ENCODE assay signal across 8 cellular contexts in the genomic region with DNA sequence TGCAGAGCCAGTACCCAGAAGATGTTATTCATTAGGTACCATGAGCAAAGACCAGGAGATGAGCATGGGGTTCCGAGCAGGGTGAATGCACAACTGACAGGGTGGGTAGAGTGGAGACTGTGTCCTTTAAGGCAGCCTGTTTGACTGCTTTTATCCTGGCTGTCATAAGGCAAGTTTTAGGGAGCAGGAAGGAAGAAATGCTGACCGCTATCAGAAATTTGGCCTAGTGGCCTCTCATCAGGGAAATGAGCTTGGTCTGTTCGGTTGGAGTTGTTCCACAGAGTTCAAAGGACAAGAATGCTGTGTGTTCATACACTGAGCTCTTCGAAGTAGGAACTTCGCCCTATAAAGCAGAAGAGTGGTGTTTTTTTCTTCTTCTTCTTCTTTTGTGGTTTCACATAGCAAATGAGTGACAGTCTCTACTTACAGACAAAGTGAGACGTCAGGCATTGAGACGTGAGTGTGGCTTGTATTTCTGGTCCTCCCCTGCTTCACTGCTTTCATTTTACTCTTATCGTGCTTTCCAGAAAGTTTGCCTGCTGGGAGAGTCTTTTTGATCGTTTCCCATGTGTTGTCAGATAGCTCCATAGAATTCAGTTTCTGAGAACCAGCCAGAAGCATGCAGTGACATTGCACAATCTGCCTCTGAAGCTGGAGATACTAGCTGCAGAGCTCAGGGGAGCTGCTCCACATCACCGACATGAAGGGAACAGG. TPM values are rescaled to one million over a fixed set of nuclear protein-coding genes. Genes with fewer than 3 reads are reported as not detected.
DNase-seq lines count a peak whose midpoint lies in the region; ATAC-seq and TF ChIP-seq lines count a peak whose summit lies in the region.

A gene with protein sequence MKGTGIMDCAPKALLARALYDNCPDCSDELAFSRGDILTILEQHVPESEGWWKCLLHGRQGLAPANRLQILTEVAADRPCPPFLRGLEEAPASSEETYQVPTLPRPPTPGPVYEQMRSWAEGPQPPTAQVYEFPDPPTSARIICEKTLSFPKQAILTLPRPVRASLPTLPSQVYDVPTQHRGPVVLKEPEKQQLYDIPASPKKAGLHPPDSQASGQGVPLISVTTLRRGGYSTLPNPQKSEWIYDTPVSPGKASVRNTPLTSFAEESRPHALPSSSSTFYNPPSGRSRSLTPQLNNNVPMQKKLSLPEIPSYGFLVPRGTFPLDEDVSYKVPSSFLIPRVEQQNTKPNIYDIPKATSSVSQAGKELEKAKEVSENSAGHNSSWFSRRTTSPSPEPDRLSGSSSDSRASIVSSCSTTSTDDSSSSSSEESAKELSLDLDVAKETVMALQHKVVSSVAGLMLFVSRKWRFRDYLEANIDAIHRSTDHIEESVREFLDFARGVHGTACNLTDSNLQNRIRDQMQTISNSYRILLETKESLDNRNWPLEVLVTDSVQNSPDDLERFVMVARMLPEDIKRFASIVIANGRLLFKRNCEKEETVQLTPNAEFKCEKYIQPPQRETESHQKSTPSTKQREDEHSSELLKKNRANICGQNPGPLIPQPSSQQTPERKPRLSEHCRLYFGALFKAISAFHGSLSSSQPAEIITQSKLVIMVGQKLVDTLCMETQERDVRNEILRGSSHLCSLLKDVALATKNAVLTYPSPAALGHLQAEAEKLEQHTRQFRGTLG (plus strand): TSS at position 502 of the 714 bp plus-strand sequence. CDS start 199 bp downstream, at position 701.

- WGBS in SK-N-SH (ENCODE audit: low lambda C conversion rate) = 91% methylated on average over 10 of the region's 10 CpGs

- TF ChIP-seq EP300 in SK-N-SH (IDR thresholded peaks at IDR 0.05; ENCODE audit: borderline replicate concordance in 1 of 2, low read depth in 1 of 2, low read length in 1 of 2) = no peak

- POLR2A ChIA-PET in SK-N-SH (lab: Yijun Ruan, JAX) = no interaction called here

- TF ChIP-seq CTCF in CD14-positive monocyte (IDR thresholded peaks at IDR 0.05) (no peak), RWPE2 (IDR thresholded peaks at IDR 0.05; ENCODE audit: poor library complexity, severe bottlenecking) (no peak), nephron progenitor cell (IDR thresholded peaks at IDR 0.05) (no peak), SK-N-SH (IDR thresholded peaks at IDR 0.05) (no peak)

- no peaks in the 10 kb centered on the region for H3K4me1 ChIP-seq in RWPE2 (ENCODE audit: insufficient read depth, poor library complexity, severe bottlenecking)
- no peaks in the 10 kb centered on the region for H3K4me1 ChIP-seq in SK-N-SH (ENCODE audit: control insufficient read depth in 1 of 2, insufficient read depth in 2 of 2, low read depth in 1 of 2, low read length in 1 of 2)

- H3K9me3 Mint-ChIP-seq in CD14-positive monocyte = peaks cover 0 to 4% (median 0%) of the 10 kb centered on the region in 7 donors
- no peaks in the 10 kb centered on the region for H3K9me3 Mint-ChIP-seq in nephron progenitor cell

- H3K4me3 Mint-ChIP-seq in CD14-positive monocyte (peak within 1 kb of the TSS; percentile 83 to 90), nephron progenitor cell (no peak within 1 kb of the TSS)

- TF ChIP-seq RAD21 in SK-N-SH (IDR thresholded peaks at IDR 0.05; ENCODE audit: low read length) = no peak

- H3K9me3 ChIP-seq in RWPE2 (ENCODE audit: severe bottlenecking) = no peaks in the 10 kb centered on the region
- H3K9me3 ChIP-seq in SK-N-SH = no peaks in the 10 kb centered on the region

- H3K4me3 ChIP-seq in RWPE2 (ENCODE audit: severe bottlenecking) = no peak within 1 kb of the TSS
- H3K4me3 ChIP-seq in SK-N-SH (ENCODE audit: low read depth in 2 of 2, low read length in 1 of 2) = no peak within 1 kb of the TSS

- no peak within 1 kb of the TSS for H3K4me2 ChIP-seq in SK-N-SH

- H2AFZ ChIP-seq in SK-N-SH (ENCODE audit: low read depth) = no peak within 1 kb of the TSS

- no peak within 1 kb of the TSS for H3K9ac ChIP-seq in SK-N-SH

- peaks cover 57% of the 10 kb centered on the region for H3K4me1 Mint-ChIP-seq in CD14-positive monocyte
- H3K4me1 Mint-ChIP-seq in nephron progenitor cell = no peaks in the 10 kb centered on the region

- H3K36me3 Mint-ChIP-seq in CD14-positive monocyte (peaks cover 21 to 35% of the 10 kb centered on the region in 2 donors), nephron progenitor cell (ENCODE audit: low read depth) (peaks cover 30% of the 10 kb centered on the region)

- CTCF ChIA-PET in SK-N-SH (lab: Yijun Ruan, JAX) = interaction anchor here (0.6 kb wide), 1 partner anchor 11 kb away, joined by 3 read pairs; no protein-coding TSS in a partner anchor

- H4K20me1 ChIP-seq in SK-N-SH (ENCODE audit: insufficient read depth) = no peaks in the 10 kb centered on the region

- H3K27me3 Mint-ChIP-seq in CD14-positive monocyte (ENCODE audit: low read depth in 3 of 3) (peaks cover 0 to 4% (median 0%) of the 10 kb centered on the region in 3 donors), nephron progenitor cell (ENCODE audit: low read depth, poor library complexity) (peaks cover 4% of the 10 kb centered on the region)

- H3K36me3 ChIP-seq in RWPE2 (ENCODE audit: low read depth) = peaks cover 12% of the 10 kb centered on the region
- H3K36me3 ChIP-seq in SK-N-SH (replicated peaks in 1 of 2; ENCODE audit: control insufficient read depth in 1 of 2, insufficient read depth in 2 of 2, low read length in 1 of 2) = peaks cover 7% of the 10 kb centered on the region in 2 experiments

- H3K27me3 ChIP-seq in RWPE2 (ENCODE audit: insufficient read depth, poor library complexity, severe bottlenecking) (no peaks in the 10 kb centered on the region), SK-N-SH (ENCODE audit: insufficient read depth) (no peaks in the 10 kb centered on the region)

- DNase-seq in CD14-positive monocyte (ENCODE audit: low spot score) (no peak), RWPE2 (ENCODE audit: low spot score) (no peak), nephron progenitor cell (no peak), NCI-H2029 (lab: John Stamatoyannopoulos, UW) (no peak), middle frontal gyrus (ENCODE audit: extremely low spot score, low spot score) (no peak), SK-N-SH (no peak)
- peak; percentile 6 for DNase-seq in effector CD8-positive, alpha-beta T cell (lab: John Stamatoyannopoulos, UW)

- H3K27ac Mint-ChIP-seq in CD14-positive monocyte (peak within 1 kb of the TSS; percentile 96 to 99 (median 98)), nephron progenitor cell (peak within 1 kb of the TSS; percentile 62)

- no peaks in the 10 kb centered on the region for H3F3A ChIP-seq in SK-N-SH (replicated peaks; ENCODE audit: insufficient read depth)

- H3K79me2 ChIP-seq in SK-N-SH (ENCODE audit: insufficient read depth) = no peaks in the 10 kb centered on the region

- H3K27ac ChIP-seq in RWPE2 (ENCODE audit: poor library complexity, severe bottlenecking) (no peak within 1 kb of the TSS), SK-N-SH (ENCODE audit: low read depth in 2 of 2, low read length in 1 of 2) (no peak within 1 kb of the TSS)

- H3K9me2 ChIP-seq in SK-N-SH = no peaks in the 10 kb centered on the region

- intact Hi-C loops in CD14-positive monocyte (cut with micrococcal nuclease) = no loop called here

- ATAC-seq in GM21526 (IDR thresholded peaks at IDR 0.05; ENCODE audit: low FRiP score, unreplicated experiment) (peak; percentile 49), RWPE2 (ENCODE audit: low read depth) (peak; percentile 24; the same call in 2 of the 3 replicates)

TF ChIP-seq in SK-N-SH, 30 proteins besides CTCF, POLR2A, EP300 and RAD21 (continues in another document):
- TF ChIP-seq JUND (IDR thresholded peaks at IDR 0.05) (no peak), MXI1 (IDR thresholded peaks at IDR 0.05; ENCODE audit: low read depth, low read length) (no peak), EZH2phosphoT487 (IDR thresholded peaks at IDR 0.05; ENCODE audit: borderline replicate concordance, low read depth) (no peak), FOXJ3 (CRISPR knock-in tag; IDR thresholded peaks at IDR 0.05) (no peak), RXRA (IDR thresholded peaks at IDR 0.05; ENCODE audit: borderline replicate concordance, low read depth) (no peak)
- TF ChIP-seq, protein P1, sequence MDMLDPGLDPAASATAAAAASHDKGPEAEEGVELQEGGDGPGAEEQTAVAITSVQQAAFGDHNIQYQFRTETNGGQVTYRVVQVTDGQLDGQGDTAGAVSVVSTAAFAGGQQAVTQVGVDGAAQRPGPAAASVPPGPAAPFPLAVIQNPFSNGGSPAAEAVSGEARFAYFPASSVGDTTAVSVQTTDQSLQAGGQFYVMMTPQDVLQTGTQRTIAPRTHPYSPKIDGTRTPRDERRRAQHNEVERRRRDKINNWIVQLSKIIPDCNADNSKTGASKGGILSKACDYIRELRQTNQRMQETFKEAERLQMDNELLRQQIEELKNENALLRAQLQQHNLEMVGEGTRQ (IDR thresholded peaks at IDR 0.05; ENCODE audit: borderline replicate concordance, low read depth, low read length) = no peak
- TF ChIP-seq, protein P2, sequence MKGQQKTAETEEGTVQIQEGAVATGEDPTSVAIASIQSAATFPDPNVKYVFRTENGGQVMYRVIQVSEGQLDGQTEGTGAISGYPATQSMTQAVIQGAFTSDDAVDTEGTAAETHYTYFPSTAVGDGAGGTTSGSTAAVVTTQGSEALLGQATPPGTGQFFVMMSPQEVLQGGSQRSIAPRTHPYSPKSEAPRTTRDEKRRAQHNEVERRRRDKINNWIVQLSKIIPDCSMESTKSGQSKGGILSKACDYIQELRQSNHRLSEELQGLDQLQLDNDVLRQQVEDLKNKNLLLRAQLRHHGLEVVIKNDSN (IDR thresholded peaks at IDR 0.05; ENCODE audit: borderline replicate concordance, low read depth) = no peak
- TF ChIP-seq, protein P3, sequence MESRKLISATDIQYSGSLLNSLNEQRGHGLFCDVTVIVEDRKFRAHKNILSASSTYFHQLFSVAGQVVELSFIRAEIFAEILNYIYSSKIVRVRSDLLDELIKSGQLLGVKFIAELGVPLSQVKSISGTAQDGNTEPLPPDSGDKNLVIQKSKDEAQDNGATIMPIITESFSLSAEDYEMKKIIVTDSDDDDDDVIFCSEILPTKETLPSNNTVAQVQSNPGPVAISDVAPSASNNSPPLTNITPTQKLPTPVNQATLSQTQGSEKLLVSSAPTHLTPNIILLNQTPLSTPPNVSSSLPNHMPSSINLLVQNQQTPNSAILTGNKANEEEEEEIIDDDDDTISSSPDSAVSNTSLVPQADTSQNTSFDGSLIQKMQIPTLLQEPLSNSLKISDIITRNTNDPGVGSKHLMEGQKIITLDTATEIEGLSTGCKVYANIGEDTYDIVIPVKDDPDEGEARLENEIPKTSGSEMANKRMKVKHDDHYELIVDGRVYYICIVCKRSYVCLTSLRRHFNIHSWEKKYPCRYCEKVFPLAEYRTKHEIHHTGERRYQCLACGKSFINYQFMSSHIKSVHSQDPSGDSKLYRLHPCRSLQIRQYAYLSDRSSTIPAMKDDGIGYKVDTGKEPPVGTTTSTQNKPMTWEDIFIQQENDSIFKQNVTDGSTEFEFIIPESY (IDR thresholded peaks at IDR 0.05; ENCODE audit: borderline replicate concordance, low read depth) = no peak

RNA-seq across cellular contexts. Expression of the gene that starts here (rescaled TPM):
- polyA plus RNA-seq in CD14-positive monocyte (1 to 10 TPM; 1.9 to 6.1 TPM), SK-N-SH (2012; rRNA removed) (0.02 TPM in 1 of 2 replicates, not detected in the other)
- 0.03 TPM in 1 of 2 replicates, not detected in the other for polyA plus RNA-seq in SK-N-SH (2012; cell fraction: cytosol; rRNA removed)
- polyA plus RNA-seq in SK-N-SH (2012; cell fraction: nucleus; rRNA removed) = 0.02 and 0.06 TPM in 2 replicates
